8 cellular contexts compared by ENCODE assay signal in genomic region chr14:66094001-66094727, GRCh38.
"Had no signal": no experiment of that assay in that cellular context is flagged by ENCODE, and none has a peak within 500 bp of the region (broad histone marks: within the 10 kb centered on the region; RNA-seq: fewer than 3 reads in every experiment).

No MANE protein-coding gene starts in this region.

- ATAC-seq: HCT116, HepG2 had no signal

- H3K4me3 ChIP-seq: GM23248, HAP-1 had no signal

- DNase-seq: GM23248, GOT3, HFFc6, KBM-7 had no signal

- H3K9me3 ChIP-seq: HAP-1 had no signal

- H3K9me3 Mint-ChIP-seq: IgD-negative memory B cell had no signal

- H3K36me3 ChIP-seq: HAP-1 had no signal

- H3K4me1 Mint-ChIP-seq: IgD-negative memory B cell had no signal

- H3K4me3 Mint-ChIP-seq: HFFc6 had no signal

- H3K27ac ChIP-seq: GM23248 had no signal

- FAIRE-seq: HepG2 had no signal

- H3K27ac Mint-ChIP-seq: HFFc6, IgD-negative memory B cell had no signal
